Comparison of ENCODE assay signal across 8 cellular contexts in genomic region chr20:45345104-45345936, GRCh38. TPM values are rescaled to one million over a fixed set of nuclear protein-coding genes. Genes with fewer than 3 reads are reported as not detected.
A peak's percentile ranks its signal among the peaks of the same experiment; 100 is the strongest.
DNase-seq lines count a peak whose midpoint lies in the region; ATAC-seq and TF ChIP-seq lines count a peak whose summit lies in the region.

No MANE protein-coding gene starts in this region.

- no peak for TF ChIP-seq CTCF in HFF-Myc (IDR thresholded peaks at IDR 0.05; ENCODE audit: low read depth, low read length, missing control alignments)
- no peak for TF ChIP-seq CTCF in VCaP (conservative IDR thresholded peaks at IDR 0.05)

- intact Hi-C loops in left ventricle myocardium superior (cut with micrococcal nuclease), result no loop called here

- no peak for DNase-seq in HFF-Myc (ENCODE audit: extremely low read depth, low read depth)
- DNase-seq in left ventricle myocardium superior, result peak; percentile 50
- no peak for DNase-seq in activated CD4-positive, CD25-positive, alpha-beta regulatory T cell (lab: John Stamatoyannopoulos, UW)
- DNase-seq in NOMO-1 treated with dmso at 0.1 percent for 144 hours (lab: John Stamatoyannopoulos, UW; ENCODE audit: unreplicated experiment), result no peak

- H3K4me3 ChIP-seq in HFF-Myc (replicated peaks; ENCODE audit: low read depth, low read length) (peak overlapping the region; percentile 75), skin epidermis (peak overlapping the region in 4 of 7 experiments; percentile 3 to 77 (median 60))

- ATAC-seq in left ventricle myocardium superior (peak; percentile 1), HG03460 (IDR thresholded peaks at IDR 0.05; ENCODE audit: unreplicated experiment) (no peak), HG03175 (IDR thresholded peaks at IDR 0.05; ENCODE audit: unreplicated experiment) (no peak)

- peak overlapping the region; percentile 92 for H3K27ac ChIP-seq in VCaP
- H3K27ac ChIP-seq in skin epidermis, result peak overlapping the region in 16 of 21 experiments; percentile 5 to 95 (median 84)

RNA-seq across cellular contexts. Expression of gene SDC4, which starts 2.9 kb away (rescaled TPM):
- total RNA-seq in left ventricle myocardium superior, result 76.9 TPM

RNA-seq across cellular contexts. Expression of gene SYS1, which starts 17.6 kb away (rescaled TPM):
- total RNA-seq in left ventricle myocardium superior, result 22.6 TPM

RNA-seq across cellular contexts. Expression of gene TP53TG5, which starts 32.8 kb away (rescaled TPM):
- total RNA-seq in left ventricle myocardium superior, result 2.1 TPM

RNA-seq across cellular contexts. Expression of gene MATN4, which starts 37.2 kb away (rescaled TPM):
- not detected for total RNA-seq in left ventricle myocardium superior

RNA-seq across cellular contexts. Expression of gene RBPJL, which starts 38.7 kb away (rescaled TPM):
- total RNA-seq in left ventricle myocardium superior, result not detected
